In genomic region chr6:6546318-6547110, GRCh38 we compare ENCODE assay signal across 7 cellular contexts. TPM values are rescaled to one million over a fixed set of nuclear protein-coding genes. Genes with fewer than 3 reads are reported as not detected.
DNase-seq lines count a peak whose midpoint lies in the region; ATAC-seq, FAIRE-seq and TF ChIP-seq lines count a peak whose summit lies in the region.

No MANE protein-coding gene starts in this region.

- peaks cover 28% of the 10 kb centered on the region for H3K27me3 ChIP-seq in cardiac muscle cell
- peaks cover 0 to 8% (median 2%) of the 10 kb centered on the region in 4 donors for H3K27me3 ChIP-seq in pancreas

- H3K36me3 ChIP-seq in cardiac muscle cell (no peaks in the 10 kb centered on the region), pancreas (no peaks in the 10 kb centered on the region)

- H3K27ac ChIP-seq in cardiac muscle cell (no peak overlapping the region), pancreas (no peak overlapping the region)

- peak; percentile 68 to 80 for DNase-seq in NCI-H524 (lab: John Stamatoyannopoulos, UW)
- DNase-seq in activated naive CD4-positive, alpha-beta T cell treated with anti-CD3 and anti-CD28 coated beads, Interleukin-2, amount 50 U/mL, for 16 hours = peak; percentile 40
- DNase-seq in cardiac muscle cell (ENCODE audit: low read depth in 1 of 2, low spot score in 1 of 2) = peak; percentile 41 to 68
- peak; percentile 21 to 83 (median 50) for DNase-seq in pancreas
- no peak for DNase-seq in mucosa of gallbladder (ENCODE audit: low spot score)

- peak overlapping the region; percentile 22 for H3K4me3 ChIP-seq in cardiac muscle cell
- H3K4me3 ChIP-seq in pancreas = peak overlapping the region; percentile 18 to 46 (median 26)

- FAIRE-seq in pancreas (lab: Jason Lieb, UNC) = no peak

- H3K9me3 ChIP-seq in cardiac muscle cell (ENCODE audit: low read depth) = no peaks in the 10 kb centered on the region
- H3K9me3 ChIP-seq in pancreas = no peaks in the 10 kb centered on the region

- peak; percentile 27 for TF ChIP-seq POLR2A in GM18526 (IDR thresholded peaks at IDR 0.05; ENCODE audit: extremely low read depth, insufficient read length)

- TF ChIP-seq CTCF in cardiac muscle cell (IDR thresholded peaks at IDR 0.05; ENCODE audit: low read depth, low read length) = no peak
- TF ChIP-seq CTCF in pancreas (IDR thresholded peaks at IDR 0.05) = no peak

- no peaks in the 10 kb centered on the region for H3K4me1 ChIP-seq in cardiac muscle cell (ENCODE audit: low read depth)
- H3K4me1 ChIP-seq in pancreas = no peaks in the 10 kb centered on the region

- ATAC-seq in HG02759 (IDR thresholded peaks at IDR 0.05; ENCODE audit: unreplicated experiment) (peak; percentile 65), pancreas (peak; percentile 80 to 83 (median 82))

- intact Hi-C loops in pancreas (cut with DNase I) = loop anchor here in 2 of 3 donors (10.0 kb wide), 1 partner anchor 492 kb away; no protein-coding TSS in a partner anchor

- 2% methylated on average over 60 to 64 of the region's 64 CpGs for WGBS in pancreas, 2 donors

RNA-seq across cellular contexts. Expression of gene LY86, which starts 42.0 kb away (rescaled TPM):
- total RNA-seq in cardiac muscle cell = not detected in 2 replicates
- polyA plus RNA-seq in cardiac muscle cell = 0.24 TPM in 1 of 2 replicates, not detected in the other
- 1 to 10 TPM in 2 of 6 donors, under 1 TPM in 3, not detected in 1; 0.16 to 6.1 (median 0.87) TPM for total RNA-seq in pancreas
- polyA plus RNA-seq in pancreas = under 1 TPM; 0.38 to 0.59 TPM
- 7.0 TPM for total RNA-seq in mucosa of gallbladder
